33 cellular contexts compared by ENCODE assay signal in the genomic region with DNA sequence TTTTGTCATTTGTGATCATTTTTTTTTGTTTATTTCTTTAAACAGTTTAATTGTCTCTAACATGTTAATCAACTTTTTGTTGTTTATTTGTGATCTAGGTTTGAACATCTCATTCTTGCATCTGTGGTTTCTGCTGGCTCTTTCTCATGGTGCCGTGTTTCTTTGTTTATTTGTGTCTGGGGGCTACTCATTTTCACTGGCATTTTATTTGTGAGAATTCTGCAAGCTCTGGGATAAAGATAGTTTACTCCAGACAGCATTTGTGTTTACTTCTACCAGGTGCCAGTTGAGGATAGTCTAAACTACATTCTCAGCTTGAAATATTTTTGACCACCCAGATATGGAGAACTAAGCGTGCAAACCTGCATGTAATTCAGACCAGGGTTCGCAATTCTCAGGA.
"Had no signal": no experiment of that assay in that cellular context is flagged by ENCODE, and none has a peak within 500 bp of the region (broad histone marks: within the 10 kb centered on the region; RNA-seq: fewer than 3 reads in every experiment).

No MANE protein-coding gene starts in this region.

- H3K27me3 ChIP-seq: adrenal gland, body of pancreas, dorsolateral prefrontal cortex had no signal

- H3K9me3 ChIP-seq: adrenal gland, body of pancreas had no signal

- H3K4me3 Mint-ChIP-seq: activated CD4-positive, alpha-beta memory T cell treated with anti-CD3 and anti-CD28 coated beads for 36 hours; activated CD4-positive, alpha-beta T cell treated with anti-CD3 and anti-CD28 coated beads for 36 hours; activated CD4-positive, alpha-beta T cell treated with anti-CD3 and anti-CD28 coated beads, Interleukin-2, amount 10 ng/mL, durations not matched to agents 24 days and 14 days; activated CD8-positive, alpha-beta memory T cell treated with anti-CD3 and anti-CD28 coated beads, Interleukin-2, amount 10 ng/mL, durations not matched to agents 7 days and 5 days; activated CD8-positive, alpha-beta T cell treated with anti-CD3 and anti-CD28 coated beads, Interleukin-2, amount 10 ng/mL, durations not matched to agents 7 days and 5 days; activated naive CD4-positive, alpha-beta T cell treated with anti-CD3 and anti-CD28 coated beads for 36 hours; activated naive CD4-positive, alpha-beta T cell treated with anti-CD3 and anti-CD28 coated beads, Interleukin-2, amount 50 U/mL, for 24 hours; activated naive CD8-positive, alpha-beta T cell treated with anti-CD3 and anti-CD28 coated beads for 36 hours; activated naive CD8-positive, alpha-beta T cell treated with anti-CD3 and anti-CD28 coated beads, Interleukin-2, amount 50 U/mL, for 24 hours; activated T-helper 1 cell treated with anti-CD3 and anti-CD28 coated beads, Interleukin-12 subunit alpha, Interleukin-12 subunit beta, Interleukin-2, Interleukin-4 antibody, amounts not matched to agents 30 ng/mL and 10 ng/mL and 1 ng/mL, durations not matched to agents 14 hours and 24 hours and 36 hours; central memory CD8-positive, alpha-beta T cell; dendritic cell treated with granulocyte-macrophage colony-stimulating factor and Interleukin-4, amounts not matched to agents 40 ng/mL and 50 ng/mL, for 4 days; endodermal cell; T-helper 2 cell treated with Interferon-gamma antibody and Interleukin-4, amounts not matched to agents 5 μg/mL and 100 μg/mL, for 36 hours had no signal

- H3K27ac Mint-ChIP-seq: activated CD4-positive, alpha-beta memory T cell treated with anti-CD3 and anti-CD28 coated beads for 36 hours; activated CD4-positive, alpha-beta T cell treated with anti-CD3 and anti-CD28 coated beads for 36 hours; activated CD4-positive, alpha-beta T cell treated with anti-CD3 and anti-CD28 coated beads, Interleukin-2, amount 10 ng/mL, durations not matched to agents 24 days and 14 days; activated CD8-positive, alpha-beta memory T cell treated with anti-CD3 and anti-CD28 coated beads, Interleukin-2, amount 10 ng/mL, durations not matched to agents 7 days and 5 days; activated CD8-positive, alpha-beta T cell treated with anti-CD3 and anti-CD28 coated beads, Interleukin-2, amount 10 ng/mL, durations not matched to agents 7 days and 5 days; activated naive CD4-positive, alpha-beta T cell treated with anti-CD3 and anti-CD28 coated beads for 36 hours; activated naive CD4-positive, alpha-beta T cell treated with anti-CD3 and anti-CD28 coated beads, Interleukin-2, amount 50 U/mL, for 24 hours; activated naive CD8-positive, alpha-beta T cell treated with anti-CD3 and anti-CD28 coated beads for 36 hours; activated naive CD8-positive, alpha-beta T cell treated with anti-CD3 and anti-CD28 coated beads, Interleukin-2, amount 50 U/mL, for 24 hours; activated T-helper 1 cell treated with anti-CD3 and anti-CD28 coated beads, Interleukin-12 subunit alpha, Interleukin-12 subunit beta, Interleukin-2, Interleukin-4 antibody, amounts not matched to agents 30 ng/mL and 10 ng/mL and 1 ng/mL, durations not matched to agents 14 hours and 24 hours and 36 hours; activated T-helper 2 cell treated with anti-CD3 and anti-CD28 coated beads, Interferon-gamma antibody, Interleukin-2, Interleukin-4, amounts not matched to agents 10 μg/mL and 5 μg/mL and 100 μg/mL, durations not matched to agents 14 hours and 24 hours and 36 hours; dendritic cell treated with granulocyte-macrophage colony-stimulating factor and Interleukin-4, amounts not matched to agents 40 ng/mL and 50 ng/mL, for 4 days; endodermal cell; T-helper 2 cell treated with Interferon-gamma antibody and Interleukin-4, amounts not matched to agents 5 μg/mL and 100 μg/mL, for 36 hours had no signal

- H3K4me3 ChIP-seq: adrenal gland, body of pancreas, coronary artery, dorsolateral prefrontal cortex had no signal

- H3K4me1 ChIP-seq: adrenal gland, body of pancreas had no signal

- H3K4me1 Mint-ChIP-seq: activated CD4-positive, alpha-beta T cell treated with anti-CD3 and anti-CD28 coated beads for 36 hours; activated CD4-positive, alpha-beta T cell treated with anti-CD3 and anti-CD28 coated beads, Interleukin-2, amount 10 ng/mL, durations not matched to agents 24 days and 14 days; activated CD8-positive, alpha-beta memory T cell treated with anti-CD3 and anti-CD28 coated beads, Interleukin-2, amount 10 ng/mL, durations not matched to agents 7 days and 5 days; activated naive CD4-positive, alpha-beta T cell treated with anti-CD3 and anti-CD28 coated beads, Interleukin-2, amount 50 U/mL, for 24 hours; activated naive CD8-positive, alpha-beta T cell treated with anti-CD3 and anti-CD28 coated beads for 36 hours; activated naive CD8-positive, alpha-beta T cell treated with anti-CD3 and anti-CD28 coated beads, Interleukin-2, amount 50 U/mL, for 24 hours; central memory CD8-positive, alpha-beta T cell had no signal

- H3K9me3 Mint-ChIP-seq: activated CD4-positive, alpha-beta memory T cell treated with anti-CD3 and anti-CD28 coated beads for 36 hours; activated CD4-positive, alpha-beta T cell treated with anti-CD3 and anti-CD28 coated beads, Interleukin-2, amount 10 ng/mL, durations not matched to agents 24 days and 14 days; activated naive CD4-positive, alpha-beta T cell treated with anti-CD3 and anti-CD28 coated beads for 36 hours; activated naive CD4-positive, alpha-beta T cell treated with anti-CD3 and anti-CD28 coated beads, Interleukin-2, amount 50 U/mL, for 24 hours; activated naive CD8-positive, alpha-beta T cell treated with anti-CD3 and anti-CD28 coated beads for 36 hours; activated naive CD8-positive, alpha-beta T cell treated with anti-CD3 and anti-CD28 coated beads, Interleukin-2, amount 50 U/mL, for 24 hours; activated T-helper 1 cell treated with anti-CD3 and anti-CD28 coated beads, Interleukin-12 subunit alpha, Interleukin-12 subunit beta, Interleukin-2, Interleukin-4 antibody, amounts not matched to agents 30 ng/mL and 10 ng/mL and 1 ng/mL, durations not matched to agents 14 hours and 24 hours and 36 hours; activated T-helper 2 cell treated with anti-CD3 and anti-CD28 coated beads, Interferon-gamma antibody, Interleukin-2, Interleukin-4, amounts not matched to agents 10 μg/mL and 5 μg/mL and 100 μg/mL, durations not matched to agents 14 hours and 24 hours and 36 hours; central memory CD8-positive, alpha-beta T cell; dendritic cell treated with granulocyte-macrophage colony-stimulating factor and Interleukin-4, amounts not matched to agents 40 ng/mL and 50 ng/mL, for 4 days; T-helper 2 cell treated with Interferon-gamma antibody and Interleukin-4, amounts not matched to agents 5 μg/mL and 100 μg/mL, for 36 hours had no signal

- H3K36me3 Mint-ChIP-seq: activated CD4-positive, alpha-beta memory T cell treated with anti-CD3 and anti-CD28 coated beads for 36 hours; activated CD8-positive, alpha-beta memory T cell treated with anti-CD3 and anti-CD28 coated beads, Interleukin-2, amount 10 ng/mL, durations not matched to agents 7 days and 5 days; activated naive CD4-positive, alpha-beta T cell treated with anti-CD3 and anti-CD28 coated beads, Interleukin-2, amount 50 U/mL, for 24 hours; activated naive CD8-positive, alpha-beta T cell treated with anti-CD3 and anti-CD28 coated beads for 36 hours had no signal

- ATAC-seq: activated CD4-positive, alpha-beta T cell treated with anti-CD3 and anti-CD28 coated beads for 36 hours; activated CD8-positive, alpha-beta memory T cell treated with anti-CD3 and anti-CD28 coated beads, Interleukin-2, amount 10 ng/mL, durations not matched to agents 7 days and 5 days; activated CD8-positive, alpha-beta T cell treated with anti-CD3 and anti-CD28 coated beads, Interleukin-2, amount 10 ng/mL, durations not matched to agents 7 days and 5 days; activated naive CD8-positive, alpha-beta T cell treated with anti-CD3 and anti-CD28 coated beads, Interleukin-2, amount 50 U/mL, for 24 hours; body of pancreas; esophagus mucosa had no signal

- DNase-seq: activated CD4-positive, alpha-beta memory T cell treated with anti-CD3 and anti-CD28 coated beads for 36 hours; activated CD4-positive, alpha-beta T cell treated with anti-CD3 and anti-CD28 coated beads for 36 hours; activated CD4-positive, CD25-positive, alpha-beta regulatory T cell; activated CD4-positive, CD25-positive, alpha-beta regulatory T cell treated with anti-CD3 and anti-CD28 coated beads, Interleukin-2, amount 50 U/mL, for 72 hours; activated CD8-positive, alpha-beta memory T cell treated with anti-CD3 and anti-CD28 coated beads, Interleukin-2, amount 10 ng/mL, durations not matched to agents 7 days and 5 days; activated CD8-positive, alpha-beta memory T cell treated with anti-CD3 and anti-CD28 coated beads, Interleukin-2, amount 50 U/mL, for 4 hours; activated CD8-positive, alpha-beta T cell treated with anti-CD3 and anti-CD28 coated beads, Interleukin-2, amount 10 ng/mL, durations not matched to agents 7 days and 5 days; activated effector memory CD4-positive, alpha-beta T cell treated with anti-CD3 and anti-CD28 coated beads, Interleukin-2, amount 50 U/mL, for 16 hours; activated naive CD4-positive, alpha-beta T cell treated with anti-CD3 and anti-CD28 coated beads for 36 hours; activated naive CD8-positive, alpha-beta T cell treated with anti-CD3 and anti-CD28 coated beads for 36 hours; activated naive CD8-positive, alpha-beta T cell treated with anti-CD3 and anti-CD28 coated beads, Interleukin-2, amount 50 U/mL, for 24 hours; activated T-cell treated with anti-CD3 and anti-CD28 coated beads, Interleukin-2, amount 50 U/mL, for 1 hour; activated T-cell treated with anti-CD3 and anti-CD28 coated beads, Interleukin-2, amount 50 U/mL, for 48 hours; adrenal gland; amygdala; aorta; body of pancreas; dorsolateral prefrontal cortex; effector memory CD4-positive, alpha-beta T cell; foreskin fibroblast; hippocampal formation; T1000 had no signal

- H3K36me3 ChIP-seq: adrenal gland had no signal

- H3K27me3 Mint-ChIP-seq: activated CD4-positive, alpha-beta memory T cell treated with anti-CD3 and anti-CD28 coated beads for 36 hours; activated CD4-positive, alpha-beta T cell treated with anti-CD3 and anti-CD28 coated beads for 36 hours; activated CD4-positive, alpha-beta T cell treated with anti-CD3 and anti-CD28 coated beads, Interleukin-2, amount 10 ng/mL, durations not matched to agents 24 days and 14 days; activated CD8-positive, alpha-beta memory T cell treated with anti-CD3 and anti-CD28 coated beads, Interleukin-2, amount 10 ng/mL, durations not matched to agents 7 days and 5 days; activated naive CD4-positive, alpha-beta T cell treated with anti-CD3 and anti-CD28 coated beads, Interleukin-2, amount 50 U/mL, for 24 hours; activated naive CD8-positive, alpha-beta T cell treated with anti-CD3 and anti-CD28 coated beads for 36 hours; activated naive CD8-positive, alpha-beta T cell treated with anti-CD3 and anti-CD28 coated beads, Interleukin-2, amount 50 U/mL, for 24 hours; central memory CD8-positive, alpha-beta T cell; dendritic cell treated with granulocyte-macrophage colony-stimulating factor and Interleukin-4, amounts not matched to agents 40 ng/mL and 50 ng/mL, for 4 days had no signal

- H3K27ac ChIP-seq: adrenal gland, body of pancreas, coronary artery, dorsolateral prefrontal cortex had no signal

- FAIRE-seq: frontal cortex had no signal
